In the genomic region with DNA sequence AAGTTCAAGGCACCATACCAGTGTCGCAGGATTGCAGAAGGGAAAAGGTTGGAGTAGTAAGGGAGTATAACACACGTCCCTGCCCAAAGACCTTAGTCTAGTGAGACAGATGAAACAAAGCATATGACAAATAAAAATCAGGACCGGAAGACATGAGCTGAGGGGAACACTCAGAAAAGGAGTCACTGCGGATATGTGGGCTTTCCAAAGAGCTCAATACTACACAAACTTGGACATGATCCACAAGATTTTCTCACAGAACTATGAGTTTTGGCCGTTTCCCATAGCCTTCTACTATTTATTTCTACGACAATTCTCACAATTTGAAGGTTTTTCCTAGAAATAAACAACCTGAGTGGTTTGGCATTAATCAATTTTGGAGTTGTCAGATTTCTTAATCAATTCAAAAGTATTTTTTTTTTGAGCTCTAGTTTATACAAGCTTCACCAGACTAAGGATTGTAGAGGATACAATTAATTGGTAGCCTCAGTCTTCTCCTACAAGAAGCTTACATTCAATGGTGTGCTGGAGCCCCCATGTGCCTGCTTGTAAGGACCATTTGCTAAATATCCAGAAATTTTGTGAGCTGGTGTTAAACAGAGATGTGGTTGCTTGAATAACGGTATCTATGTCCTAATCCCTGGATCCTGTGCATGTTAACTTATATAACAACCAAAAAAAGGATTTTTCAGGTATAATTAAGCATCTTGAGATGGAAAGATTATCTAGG, we compare ENCODE assay signal across 25 cellular contexts.
DNase-seq lines count a peak whose midpoint lies in the region; ATAC-seq and TF ChIP-seq lines count a peak whose summit lies in the region.
"Had no signal": no experiment of that assay in that cellular context is flagged by ENCODE, and none has a peak within 500 bp of the region (broad histone marks: within the 10 kb centered on the region; RNA-seq: fewer than 3 reads in every experiment).

No MANE protein-coding gene starts in this region.

- H3K27ac Mint-ChIP-seq in activated T-helper 17 cell treated with anti-CD3 and anti-CD28 coated beads, Interleukin-2, amount 50 U/mL, for 72 hours: no peak overlapping the region
- H3K27ac Mint-ChIP-seq: CD8-positive, alpha-beta memory T cell had no signal

- no peaks in the 10 kb centered on the region for H3K4me1 Mint-ChIP-seq in activated T-helper 17 cell treated with anti-CD3 and anti-CD28 coated beads, Interleukin-2, amount 50 U/mL, for 72 hours
- H3K4me1 Mint-ChIP-seq: CD8-positive, alpha-beta memory T cell had no signal

- TF ChIP-seq POLR2A in NB4 (IDR thresholded peaks at IDR 0.05; ENCODE audit: extremely low read depth, insufficient read length): no peak

- POLR2A ChIA-PET in A673 (lab: Charles Lee; ENCODE audit: low non-redundant PET): no interaction called here

- CTCF ChIA-PET in A673 (lab: Charles Lee): interaction anchor here (0.6 to 0.9 kb wide), 2 partner anchors 211 to 364 kb away, joined by 4 read pairs; no protein-coding TSS in a partner anchor

- intact Hi-C loops in A673 (cut with micrococcal nuclease; ENCODE audit: unreplicated experiment): loop anchor here (10.0 kb wide), 1 partner anchor 326 kb away; no protein-coding TSS in a partner anchor

- no peak overlapping the region for H3K4me3 Mint-ChIP-seq in activated T-helper 17 cell treated with anti-CD3 and anti-CD28 coated beads, Interleukin-2, amount 50 U/mL, for 72 hours
- H3K4me3 Mint-ChIP-seq: CD8-positive, alpha-beta memory T cell had no signal

- no peaks in the 10 kb centered on the region for H3K9me3 ChIP-seq in A673 (ENCODE audit: low read depth, low read length, poor library complexity, severe bottlenecking)
- H3K9me3 ChIP-seq: SK-N-SH had no signal

- no peak overlapping the region for H3K4me3 ChIP-seq in A673 (ENCODE audit: low read depth, low read length, poor library complexity, severe bottlenecking)
- H3K4me3 ChIP-seq in NB4 (ENCODE audit: low read depth, low read length): no peak overlapping the region
- H3K4me3 ChIP-seq in cardiac fibroblast (replicated peaks in 1 of 2; ENCODE audit: low read depth in 2 of 2, low read length in 2 of 2): no peak overlapping the region
- H3K4me3 ChIP-seq: PC-9 had no signal

- no peak overlapping the region for H3K27ac ChIP-seq in A673 (ENCODE audit: low read depth, low read length, poor library complexity, severe bottlenecking)
- H3K27ac ChIP-seq: PC-9, RWPE1 had no signal

- ATAC-seq in GM21723 (IDR thresholded peaks at IDR 0.05; ENCODE audit: unreplicated experiment): no peak
- ATAC-seq in activated T-helper 17 cell treated with anti-CD3 and anti-CD28 coated beads, Interleukin-2, amount 50 U/mL, for 72 hours (replicated peaks): no peak

- TF ChIP-seq CTCF in A673 (conservative IDR thresholded peaks at IDR 0.05; ENCODE audit: low read depth, low read length): 0 out of 2 replicates have a peak, but pooled peaks have one; percentile 23
- TF ChIP-seq CTCF in NB4 (IDR thresholded peaks at IDR 0.05; ENCODE audit: low read depth, low read length): no peak
- TF ChIP-seq CTCF in cardiac fibroblast (IDR thresholded peaks at IDR 0.05; ENCODE audit: low read depth, low read length): no peak

- no TSS peak for BruUV-seq in A673 (replicated peaks; lab: Mats Ljungman, UMichigan)

- no peaks in the 10 kb centered on the region for H3K36me3 Mint-ChIP-seq in activated T-helper 17 cell treated with anti-CD3 and anti-CD28 coated beads, Interleukin-2, amount 50 U/mL, for 72 hours (ENCODE audit: low read depth)
- H3K36me3 Mint-ChIP-seq: CD8-positive, alpha-beta memory T cell had no signal

- H3K36me3 ChIP-seq in A673 (ENCODE audit: insufficient read depth, low read length, poor library complexity, severe bottlenecking): no peaks in the 10 kb centered on the region

- H3K27me3 ChIP-seq in A673 (replicated peaks; ENCODE audit: insufficient read depth, low read depth, low read length, poor library complexity): no peaks in the 10 kb centered on the region

- no peak for DNase-seq in A673 (ENCODE audit: low spot score)
- peak; percentile 12 for DNase-seq in NB4 (ENCODE audit: low read depth)
- peak; percentile 36 to 71 for DNase-seq in cardiac fibroblast (ENCODE audit: low read depth in 2 of 2)
- peak; percentile 21 for DNase-seq in fibroblast of peridontal ligament (ENCODE audit: extremely low read depth)
- DNase-seq in NCI-H1105 treated with DMSO at 0.1 percent for 48 hours (lab: John Stamatoyannopoulos, UW): no peak
- DNase-seq in GM19238 (ENCODE audit: insufficient read length, low spot score): no peak
- DNase-seq: 8988T; AML-193; C1 segment of cervical spinal cord; Calu3; CD8-positive, alpha-beta memory T cell; DMS153; KBM-7; MM.1S; NCI-H1092; NCI-H1436 treated with DMSO at 0.1 percent for 48 hours; NCI-H2029; NCI-H2227 treated with DMSO at 0.1 percent for 48 hours; NCI-H510A; PC-9; SHP77 treated with DMSO at 0.1 percent for 48 hours; SK-N-SH had no signal

- H3K27me3 Mint-ChIP-seq in activated T-helper 17 cell treated with anti-CD3 and anti-CD28 coated beads, Interleukin-2, amount 50 U/mL, for 72 hours: peaks cover 5% of the 10 kb centered on the region

- no peaks in the 10 kb centered on the region for H3K4me1 ChIP-seq in A673 (ENCODE audit: insufficient read depth, low read length, poor library complexity, severe bottlenecking)

- H3K9me3 Mint-ChIP-seq in activated T-helper 17 cell treated with anti-CD3 and anti-CD28 coated beads, Interleukin-2, amount 50 U/mL, for 72 hours: no peaks in the 10 kb centered on the region
- H3K9me3 Mint-ChIP-seq: CD8-positive, alpha-beta memory T cell had no signal

Comparison
In these comparisons a context has a peak if more than half of its experiments do, and no peak if none do; other contexts are left out.
1. DNase-seq: peak in NB4 (single experiment), cardiac fibroblast (2 of 2) and fibroblast of peridontal ligament (single experiment); none in A673 (single experiment), NCI-H1105 treated with DMSO at 0.1 percent for 48 hours (single experiment) and GM19238 (single experiment).